ENCODE assay signal across 17 cellular contexts in the genomic region with DNA sequence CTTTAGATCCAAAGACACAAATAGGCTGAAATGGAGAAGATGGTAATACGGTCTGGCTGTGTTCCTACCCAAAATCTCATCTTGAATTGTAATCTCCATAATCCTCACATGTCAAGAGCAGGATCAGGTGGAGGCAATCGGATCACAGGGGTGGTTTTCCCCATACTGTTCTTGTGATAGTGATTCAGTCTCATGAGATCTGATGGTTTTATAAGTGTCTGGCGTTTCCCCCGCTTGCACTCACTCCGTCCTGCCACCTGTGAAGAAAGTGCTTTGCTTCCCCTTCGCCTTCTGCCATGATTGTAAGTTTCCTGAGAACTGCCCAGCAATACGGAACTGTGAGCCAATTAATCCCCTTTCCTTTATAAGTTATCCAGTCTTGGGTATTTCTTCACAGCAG.
DNase-seq lines count a peak whose midpoint lies in the region; ATAC-seq and TF ChIP-seq lines count a peak whose summit lies in the region.
"Had no signal": no experiment of that assay in that cellular context is flagged by ENCODE, and none has a peak within 500 bp of the region (broad histone marks: within the 10 kb centered on the region; RNA-seq: fewer than 3 reads in every experiment).

No MANE protein-coding gene starts in this region.

- no peak for ATAC-seq in HG02571 (IDR thresholded peaks at IDR 0.05; ENCODE audit: unreplicated experiment)
- ATAC-seq: GM12878 had no signal

- H3K4me3 ChIP-seq in retinal pigment epithelial cell (ENCODE audit: low read length): no peak overlapping the region
- H3K4me3 ChIP-seq: GM12878, GM23248 had no signal

- TF ChIP-seq CTCF in retinal pigment epithelial cell (conservative IDR thresholded peaks at IDR 0.05; ENCODE audit: low read depth, low read length): no peak

- DNase-seq in NCI-H524 (lab: John Stamatoyannopoulos, UW) (peak; percentile 96 to 99), NCI-H82 treated with DMSO at 0.1 percent for 48 hours (lab: John Stamatoyannopoulos, UW; ENCODE audit: unreplicated experiment) (peak; percentile 82), retinal pigment epithelial cell (ENCODE audit: low read depth) (peak; percentile 70), NCI-H446 treated with DMSO at 0.1 percent for 48 hours (lab: John Stamatoyannopoulos, UW) (no peak), putamen (ENCODE audit: low spot score) (no peak)
- DNase-seq: C1 segment of cervical spinal cord; Calu3; CD4-positive, alpha-beta memory T cell; COR-L47; DMS 273 treated with DMSO at 0.1 percent for 48 hours; DMS79; EL; GDM1; GM23248; HCEC 1CT had no signal

Comparison
In these comparisons a context has a peak if more than half of its experiments do, and no peak if none do; other contexts are left out.
1. DNase-seq: peak in NCI-H524 (2 of 2), NCI-H82 treated with DMSO at 0.1 percent for 48 hours (single experiment) and retinal pigment epithelial cell (single experiment); none in NCI-H446 treated with DMSO at 0.1 percent for 48 hours (single experiment) and putamen (single experiment).